In genomic region chr12:106023034-106023433, GRCh38 we compare ENCODE assay signal across 23 cellular contexts.
DNase-seq lines count a peak whose midpoint lies in the region; ATAC-seq, FAIRE-seq and TF ChIP-seq lines count a peak whose summit lies in the region.
"Had no signal": no experiment of that assay in that cellular context is flagged by ENCODE, and none has a peak within 500 bp of the region (broad histone marks: within the 10 kb centered on the region; RNA-seq: fewer than 3 reads in every experiment).

No MANE protein-coding gene starts in this region.

- H3K4me3 ChIP-seq in A549 (no peak overlapping the region), pancreas (no peak overlapping the region), left ventricle myocardium inferior (no peak overlapping the region)
- H3K4me3 ChIP-seq: Peyer's patch, SJSA1 had no signal

- no peaks in the 10 kb centered on the region for H3K36me3 Mint-ChIP-seq in T-cell
- H3K36me3 Mint-ChIP-seq: CD14-positive monocyte had no signal

- no peaks in the 10 kb centered on the region for H3K36me3 ChIP-seq in pancreas
- no peaks in the 10 kb centered on the region for H3K36me3 ChIP-seq in left ventricle myocardium inferior
- H3K36me3 ChIP-seq: Peyer's patch, SJSA1 had no signal

- TF ChIP-seq RAD21 in A549 (conservative IDR thresholded peaks at IDR 0.05 in 1 of 2, IDR thresholded peaks at IDR 0.05 in 1 of 2), result no peak

- peaks cover 26% of the 10 kb centered on the region for H3K4me1 ChIP-seq in A549
- no peaks in the 10 kb centered on the region for H3K4me1 ChIP-seq in pancreas
- peaks cover 16% of the 10 kb centered on the region for H3K4me1 ChIP-seq in left ventricle myocardium inferior
- H3K4me1 ChIP-seq: Peyer's patch had no signal

- WGBS in A549 (ENCODE audit: missing lambda C conversion rate), result 29% methylated on average over 2 of the region's 2 CpGs
- 28 to 46% methylated on average over 2 of the region's 2 CpGs for WGBS in pancreas, 2 donors

- no peak overlapping the region for H3K27ac Mint-ChIP-seq in T-cell

- H3K27me3 ChIP-seq in pancreas (no peaks in the 10 kb centered on the region), left ventricle myocardium inferior (ENCODE audit: low read depth) (no peaks in the 10 kb centered on the region)
- H3K27me3 ChIP-seq: Peyer's patch, SJSA1 had no signal

- CTCF ChIA-PET in A549 (lab: Yijun Ruan, JAX), result interaction anchor here (1.0 to 2.7 kb wide), 3 partner anchors 9 to 603 kb away, joined by 3 to 15 read pairs (median 6); no protein-coding TSS in a partner anchor
- CTCF ChIA-PET in T-cell (lab: Charles Lee), result no interaction called here

- H3K4me2 ChIP-seq in A549, result peak overlapping the region; percentile 57
- H3K4me2 ChIP-seq: KMS-11 had no signal

- TF ChIP-seq CTCF in A549 (IDR thresholded peaks at IDR 0.05), result no peak
- no peak for TF ChIP-seq CTCF in pancreas (IDR thresholded peaks at IDR 0.05)
- TF ChIP-seq CTCF in left ventricle myocardium inferior (IDR thresholded peaks at IDR 0.05; ENCODE audit: borderline replicate concordance), result no peak

- peaks cover 10 to 17% (median 13%) of the 10 kb centered on the region in 3 donors for H3K9me3 Mint-ChIP-seq in T-cell

- H3K27me3 Mint-ChIP-seq in T-cell, result peaks cover 21 to 32% of the 10 kb centered on the region in 2 donors

- no peaks in the 10 kb centered on the region for H3K4me1 Mint-ChIP-seq in T-cell
- H3K4me1 Mint-ChIP-seq: CD14-positive monocyte had no signal

- intact Hi-C loops in pancreas (cut with DNase I) (no loop called here), posterior vena cava (cut with DNase I) (no loop called here), left ventricle myocardium inferior (cut with micrococcal nuclease) (no loop called here)

- H3K4me3 Mint-ChIP-seq in T-cell, result no peak overlapping the region
- H3K4me3 Mint-ChIP-seq: CD14-positive monocyte had no signal

- H3K9me3 ChIP-seq in A549 (peaks cover 18% of the 10 kb centered on the region), pancreas (no peaks in the 10 kb centered on the region), left ventricle myocardium inferior (replicated peaks) (peaks cover 20% of the 10 kb centered on the region)

- no peak for TF ChIP-seq POLR2A in A549 (IDR thresholded peaks at IDR 0.05; ENCODE audit: low read length)

- DNase-seq in A549 (ENCODE audit: low read depth in 1 of 2, low spot score in 1 of 2) (peak in 1 of 2 experiments; percentile 22), RCC 7860 (ENCODE audit: low spot score) (no peak), islet precursor cell (peak; percentile 22), pancreas (no peak), posterior vena cava (ENCODE audit: low spot score) (no peak), left ventricle myocardium inferior (no peak), NOMO-1 treated with dmso at 0.1 percent for 144 hours (lab: John Stamatoyannopoulos, UW; ENCODE audit: unreplicated experiment) (no peak), T-cell (no peak)
- DNase-seq: DMS79, NCI-H1092 treated with DMSO at 0.1 percent for 48 hours, NCI-H1436 treated with DMSO at 0.1 percent for 48 hours, NCI-H2029, NCI-H2227 treated with DMSO at 0.1 percent for 48 hours, NCI-H510A treated with DMSO at 0.1 percent for 48 hours, NCI-H748 treated with DMSO at 0.1 percent for 48 hours, Peyer's patch had no signal

- POLR2A ChIA-PET in A549 (lab: Yijun Ruan, JAX) (interaction anchor here (1.4 kb wide), 1 partner anchor 8 kb away, joined by 3 read pairs; no protein-coding TSS in a partner anchor), T-cell (lab: Charles Lee) (no interaction called here)

- peak overlapping the region; percentile 65 to 73 for H3K27ac ChIP-seq in A549
- H3K27ac ChIP-seq in pancreas, result peak overlapping the region in 3 of 4 donors; percentile 28 to 62 (median 43)
- no peak overlapping the region for H3K27ac ChIP-seq in left ventricle myocardium inferior (replicated peaks)
- H3K27ac ChIP-seq: 22Rv1, KMS-11, Peyer's patch, SJSA1 had no signal

- no peak; a peak in 1 of 5 replicates for TF ChIP-seq EP300 in A549 (IDR thresholded peaks at IDR 0.05)

- ATAC-seq in A549 (peak; percentile 47 to 61; a peak in 4 of 6 replicates), pancreas (peak in 1 of 4 donors; percentile 47), T-cell (replicated peaks in 1 of 4) (no peak)
- ATAC-seq: Right ventricle myocardium inferior had no signal

- FAIRE-seq in A549 (lab: Jason Lieb, UNC) (no peak), RCC 7860 (lab: Jason Lieb, UNC) (peak; percentile 10), pancreas (lab: Jason Lieb, UNC) (no peak)
- FAIRE-seq: GM19239, HTR-8/SVneo had no signal

TF ChIP-seq in A549, 52 proteins besides CTCF, POLR2A, EP300 and RAD21:
- TF ChIP-seq, protein P1, sequence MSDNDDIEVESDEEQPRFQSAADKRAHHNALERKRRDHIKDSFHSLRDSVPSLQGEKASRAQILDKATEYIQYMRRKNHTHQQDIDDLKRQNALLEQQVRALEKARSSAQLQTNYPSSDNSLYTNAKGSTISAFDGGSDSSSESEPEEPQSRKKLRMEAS (IDR thresholded peaks at IDR 0.05), result 0 out of 2 replicates have a peak, but pooled peaks have one; percentile 10
- TF ChIP-seq, protein P2, sequence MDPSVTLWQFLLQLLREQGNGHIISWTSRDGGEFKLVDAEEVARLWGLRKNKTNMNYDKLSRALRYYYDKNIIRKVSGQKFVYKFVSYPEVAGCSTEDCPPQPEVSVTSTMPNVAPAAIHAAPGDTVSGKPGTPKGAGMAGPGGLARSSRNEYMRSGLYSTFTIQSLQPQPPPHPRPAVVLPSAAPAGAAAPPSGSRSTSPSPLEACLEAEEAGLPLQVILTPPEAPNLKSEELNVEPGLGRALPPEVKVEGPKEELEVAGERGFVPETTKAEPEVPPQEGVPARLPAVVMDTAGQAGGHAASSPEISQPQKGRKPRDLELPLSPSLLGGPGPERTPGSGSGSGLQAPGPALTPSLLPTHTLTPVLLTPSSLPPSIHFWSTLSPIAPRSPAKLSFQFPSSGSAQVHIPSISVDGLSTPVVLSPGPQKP (IDR thresholded peaks at IDR 0.05; ENCODE audit: low read depth, low read length), result no peak
TF ChIP-seq in A549: peak in this region for 1.

Comparison
In these comparisons a context has a peak if more than half of its experiments do, and no peak if none do; other contexts are left out.
1. ATAC-seq: peak in A549 (2 of 2); none in T-cell (0 of 4).